21 cellular contexts compared by ENCODE assay signal in the genomic region with DNA sequence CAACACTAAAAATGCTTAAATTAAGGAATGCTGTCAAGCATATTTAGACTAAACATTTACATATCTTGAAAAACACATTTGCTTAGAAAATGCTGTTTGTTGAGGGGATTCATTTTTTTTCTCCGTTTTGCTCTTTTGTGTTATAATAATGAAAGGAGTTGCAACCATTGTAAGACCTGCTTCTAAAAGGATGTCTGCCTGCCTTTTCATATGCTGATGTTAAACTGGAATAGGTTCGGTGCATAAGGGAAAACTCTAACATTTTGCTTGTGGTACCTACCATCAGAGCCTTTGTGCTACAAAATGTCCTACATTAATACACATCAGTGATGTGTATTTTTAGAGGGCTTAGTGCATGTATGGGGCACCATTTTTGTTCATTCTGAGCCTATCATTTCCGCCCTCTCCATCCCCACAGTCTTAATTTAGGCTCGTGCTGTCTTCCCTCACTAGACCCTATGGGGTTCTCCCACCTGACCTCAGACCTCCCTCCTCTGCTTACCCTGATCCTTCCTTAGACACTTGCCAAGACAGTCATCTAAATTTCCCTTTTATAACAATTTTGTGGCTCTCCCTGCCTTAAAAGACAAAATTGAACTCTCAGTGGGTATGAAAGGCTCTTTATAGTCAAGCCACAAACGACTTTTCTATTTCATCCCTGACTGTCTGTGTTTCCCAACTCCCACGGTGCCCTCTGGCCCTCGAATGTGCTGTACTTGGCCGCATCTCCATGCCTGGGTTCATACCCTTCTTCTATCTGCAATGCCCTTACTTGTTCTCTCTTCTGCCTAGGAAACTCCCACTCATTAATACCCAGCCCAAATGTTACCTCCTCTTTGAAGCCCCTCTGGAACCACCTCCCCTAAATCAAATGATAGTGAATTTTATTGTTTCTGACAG.
DNase-seq lines count a peak whose midpoint lies in the region; ATAC-seq and TF ChIP-seq lines count a peak whose summit lies in the region.
"Had no signal": no experiment of that assay in that cellular context is flagged by ENCODE, and none has a peak within 500 bp of the region (broad histone marks: within the 10 kb centered on the region; RNA-seq: fewer than 3 reads in every experiment).

No MANE protein-coding gene starts in this region.

- H3K9ac ChIP-seq in neural progenitor cell: no peak overlapping the region

- H3K36me3 Mint-ChIP-seq in neural progenitor cell: no peaks in the 10 kb centered on the region
- H3K36me3 Mint-ChIP-seq: CD4-positive, CD25-positive, alpha-beta regulatory T cell had no signal

- no peaks in the 10 kb centered on the region for H3K79me2 ChIP-seq in neural progenitor cell (ENCODE audit: low read depth)

- H2AFZ ChIP-seq in neural progenitor cell (replicated peaks): peak overlapping the region; percentile 46

- no peak overlapping the region for H3K4me3 ChIP-seq in neural progenitor cell

- H4K20me1 ChIP-seq in neural progenitor cell (ENCODE audit: low read depth): no peaks in the 10 kb centered on the region

- no peak overlapping the region for H3K27ac Mint-ChIP-seq in neural progenitor cell
- H3K27ac Mint-ChIP-seq: CD4-positive, CD25-positive, alpha-beta regulatory T cell had no signal

- peaks cover 34% of the 10 kb centered on the region for H3K4me1 ChIP-seq in neural progenitor cell

- H3K9me3 ChIP-seq in neural progenitor cell (ENCODE audit: low read depth): no peaks in the 10 kb centered on the region

- H3K9me3 Mint-ChIP-seq in neural progenitor cell: no peaks in the 10 kb centered on the region
- H3K9me3 Mint-ChIP-seq: CD4-positive, CD25-positive, alpha-beta regulatory T cell had no signal

- H3K36me3 ChIP-seq in neural progenitor cell: no peaks in the 10 kb centered on the region

- peak; percentile 50 to 70 for ATAC-seq in left cardiac atrium
- ATAC-seq: Panc1 had no signal

- H3K4me2 ChIP-seq in neural progenitor cell: peak overlapping the region; percentile 0

- H3K4me3 Mint-ChIP-seq in neural progenitor cell: no peak overlapping the region
- H3K4me3 Mint-ChIP-seq: CD4-positive, CD25-positive, alpha-beta regulatory T cell had no signal

- no peak for TF ChIP-seq CTCF in neural progenitor cell (IDR thresholded peaks at IDR 0.05)

- no peaks in the 10 kb centered on the region for H3F3A ChIP-seq in neural progenitor cell (ENCODE audit: low read depth)

- in situ Hi-C loops in SK-MEL-5 (cut with HindIII; ENCODE audit: low pct_unique_long_range_greater_than_20kb, low sequenced_read_pairs): no loop called here

- H3K4me1 Mint-ChIP-seq in neural progenitor cell: no peaks in the 10 kb centered on the region
- H3K4me1 Mint-ChIP-seq: CD4-positive, CD25-positive, alpha-beta regulatory T cell had no signal

- intact Hi-C loops in left cardiac atrium (cut with DNase I): no loop called here

- H3K27me3 ChIP-seq in neural progenitor cell: no peaks in the 10 kb centered on the region

- no peak overlapping the region for H3K27ac ChIP-seq in neural progenitor cell

- H3K27me3 Mint-ChIP-seq in neural progenitor cell (ENCODE audit: insufficient read depth, low read depth): no peaks in the 10 kb centered on the region

- DNase-seq in COLO829 (ENCODE audit: low spot score): peak; percentile 64
- peak; percentile 45 for DNase-seq in SK-MEL-5 (ENCODE audit: low read depth, low spot score)
- no peak for DNase-seq in left cardiac atrium
- DNase-seq in neural progenitor cell (ENCODE audit: low spot score): no peak
- no peak for DNase-seq in NCI-H1092 treated with DMSO at 0.1 percent for 48 hours (lab: John Stamatoyannopoulos, UW)
- no peak for DNase-seq in cerebellar cortex (ENCODE audit: low spot score)
- no peak for DNase-seq in GM19238 (ENCODE audit: insufficient read length, low spot score)
- DNase-seq: AML-193; CD4-positive, CD25-positive, alpha-beta regulatory T cell; DND-41; GDM1; GOT3; Karpas-422; MM.1S; NCI-H1105 treated with DMSO at 0.1 percent for 48 hours; NCI-H187; NCI-H2171; NCI-H446 treated with DMSO at 0.1 percent for 48 hours; NCI-H748 treated with DMSO at 0.1 percent for 48 hours; SHP77 treated with DMSO at 0.1 percent for 48 hours had no signal

Comparison
In these comparisons a context has a peak if more than half of its experiments do, and no peak if none do; other contexts are left out.
1. DNase-seq: peak in COLO829 (single experiment) and SK-MEL-5 (single experiment); none in left cardiac atrium (single experiment), neural progenitor cell (single experiment), NCI-H1092 treated with DMSO at 0.1 percent for 48 hours (single experiment), cerebellar cortex (single experiment) and GM19238 (single experiment).